8 cellular contexts compared by ENCODE assay signal in the genomic region with DNA sequence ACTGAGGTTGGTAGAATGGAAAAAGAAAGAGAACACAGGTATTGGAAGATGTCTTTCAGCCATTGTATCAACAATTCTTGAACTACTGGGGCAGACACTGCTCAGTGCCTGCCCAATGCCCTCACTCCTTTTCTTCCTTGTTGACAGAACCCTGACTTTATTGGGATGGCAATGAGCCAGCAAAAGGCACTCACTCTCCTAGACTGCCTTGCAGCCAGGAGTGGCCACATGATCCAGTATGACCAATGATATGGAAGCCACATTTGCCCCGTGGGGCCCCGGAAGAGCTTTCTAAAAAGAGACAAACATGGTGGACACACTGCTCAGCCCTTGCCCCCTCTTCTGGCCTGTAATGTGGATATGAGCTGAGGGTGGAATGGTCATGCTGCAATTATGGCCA.
"Had no signal": no experiment of that assay in that cellular context is flagged by ENCODE, and none has a peak within 500 bp of the region (broad histone marks: within the 10 kb centered on the region; RNA-seq: fewer than 3 reads in every experiment).

No MANE protein-coding gene starts in this region.

- DNase-seq: GDM1, GF-D8 had no signal

- H3K4me3 ChIP-seq: GM12878 had no signal

- FAIRE-seq: G401.6, GM12878, GM12891, GM12892, GM18507, GM19239 had no signal

- ATAC-seq: GM12878 had no signal
